In the genomic region with DNA sequence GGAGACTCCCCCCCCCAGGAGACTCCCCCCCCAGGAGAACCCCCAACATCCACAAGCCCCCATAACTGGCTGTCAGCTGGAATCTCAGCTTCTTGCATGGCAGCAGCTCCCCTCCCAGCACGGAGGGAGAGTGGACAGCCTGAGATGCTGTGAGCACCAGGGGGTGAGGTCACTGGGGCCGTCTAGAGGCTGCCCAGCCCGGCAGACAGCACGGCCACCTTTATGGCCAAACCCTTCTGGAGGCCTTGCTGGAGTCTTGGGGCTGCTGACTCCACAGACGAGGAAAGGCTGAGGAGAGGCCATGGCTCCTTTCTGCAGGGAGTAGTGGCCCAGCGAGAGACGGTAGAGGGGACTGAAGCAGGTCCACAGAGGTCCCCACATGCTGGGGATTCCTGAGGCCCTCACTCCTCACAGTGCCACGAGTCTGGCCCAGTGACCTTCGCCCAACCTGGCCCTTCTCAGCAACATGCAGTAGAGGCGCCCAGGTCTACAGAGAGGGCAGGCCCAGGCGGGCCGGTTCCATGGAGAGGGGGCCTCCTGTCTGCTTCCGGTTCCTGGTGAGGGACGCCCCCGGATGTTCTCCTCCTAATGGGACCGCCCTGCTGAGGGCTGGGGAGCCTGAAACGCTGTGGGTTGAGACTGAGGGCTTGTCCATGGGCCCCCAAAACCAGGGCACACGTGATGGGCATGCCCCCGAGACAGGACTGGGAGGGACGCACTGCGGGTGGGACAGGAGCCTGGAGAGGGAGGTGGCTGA, we compare ENCODE assay signal across 3 cellular contexts.
TF ChIP-seq lines count a peak whose summit lies in the region.

No MANE protein-coding gene starts in this region.

TF ChIP-seq in SK-N-SH treated with all-trans-retinoic acid at 6 μM for 48 hours, 23 proteins besides CTCF, POLR2A, EP300 and RAD21 (continued from another document):
- TF ChIP-seq, protein P1, sequence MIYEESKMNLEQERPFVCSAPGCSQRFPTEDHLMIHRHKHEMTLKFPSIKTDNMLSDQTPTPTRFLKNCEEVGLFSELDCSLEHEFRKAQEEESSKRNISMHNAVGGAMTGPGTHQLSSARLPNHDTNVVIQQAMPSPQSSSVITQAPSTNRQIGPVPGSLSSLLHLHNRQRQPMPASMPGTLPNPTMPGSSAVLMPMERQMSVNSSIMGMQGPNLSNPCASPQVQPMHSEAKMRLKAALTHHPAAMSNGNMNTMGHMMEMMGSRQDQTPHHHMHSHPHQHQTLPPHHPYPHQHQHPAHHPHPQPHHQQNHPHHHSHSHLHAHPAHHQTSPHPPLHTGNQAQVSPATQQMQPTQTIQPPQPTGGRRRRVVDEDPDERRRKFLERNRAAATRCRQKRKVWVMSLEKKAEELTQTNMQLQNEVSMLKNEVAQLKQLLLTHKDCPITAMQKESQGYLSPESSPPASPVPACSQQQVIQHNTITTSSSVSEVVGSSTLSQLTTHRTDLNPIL (CRISPR knock-in tag; IDR thresholded peaks at IDR 0.05; ENCODE audit: low read depth): no peak
- TF ChIP-seq, protein P2, sequence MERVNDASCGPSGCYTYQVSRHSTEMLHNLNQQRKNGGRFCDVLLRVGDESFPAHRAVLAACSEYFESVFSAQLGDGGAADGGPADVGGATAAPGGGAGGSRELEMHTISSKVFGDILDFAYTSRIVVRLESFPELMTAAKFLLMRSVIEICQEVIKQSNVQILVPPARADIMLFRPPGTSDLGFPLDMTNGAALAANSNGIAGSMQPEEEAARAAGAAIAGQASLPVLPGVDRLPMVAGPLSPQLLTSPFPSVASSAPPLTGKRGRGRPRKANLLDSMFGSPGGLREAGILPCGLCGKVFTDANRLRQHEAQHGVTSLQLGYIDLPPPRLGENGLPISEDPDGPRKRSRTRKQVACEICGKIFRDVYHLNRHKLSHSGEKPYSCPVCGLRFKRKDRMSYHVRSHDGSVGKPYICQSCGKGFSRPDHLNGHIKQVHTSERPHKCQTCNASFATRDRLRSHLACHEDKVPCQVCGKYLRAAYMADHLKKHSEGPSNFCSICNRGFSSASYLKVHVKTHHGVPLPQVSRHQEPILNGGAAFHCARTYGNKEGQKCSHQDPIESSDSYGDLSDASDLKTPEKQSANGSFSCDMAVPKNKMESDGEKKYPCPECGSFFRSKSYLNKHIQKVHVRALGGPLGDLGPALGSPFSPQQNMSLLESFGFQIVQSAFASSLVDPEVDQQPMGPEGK (CRISPR knock-in tag; IDR thresholded peaks at IDR 0.05; ENCODE audit: borderline replicate concordance): no peak
- TF ChIP-seq ZFP3 (CRISPR knock-in tag; IDR thresholded peaks at IDR 0.05) (no peak), ISL1 (CRISPR knock-in tag; IDR thresholded peaks at IDR 0.05) (no peak), ZNF70 (CRISPR knock-in tag; IDR thresholded peaks at IDR 0.05) (no peak), RARB (CRISPR knock-in tag; IDR thresholded peaks at IDR 0.05) (no peak), TOX (CRISPR knock-in tag; IDR thresholded peaks at IDR 0.05; ENCODE audit: borderline replicate concordance) (no peak)
- TF ChIP-seq, protein P3, sequence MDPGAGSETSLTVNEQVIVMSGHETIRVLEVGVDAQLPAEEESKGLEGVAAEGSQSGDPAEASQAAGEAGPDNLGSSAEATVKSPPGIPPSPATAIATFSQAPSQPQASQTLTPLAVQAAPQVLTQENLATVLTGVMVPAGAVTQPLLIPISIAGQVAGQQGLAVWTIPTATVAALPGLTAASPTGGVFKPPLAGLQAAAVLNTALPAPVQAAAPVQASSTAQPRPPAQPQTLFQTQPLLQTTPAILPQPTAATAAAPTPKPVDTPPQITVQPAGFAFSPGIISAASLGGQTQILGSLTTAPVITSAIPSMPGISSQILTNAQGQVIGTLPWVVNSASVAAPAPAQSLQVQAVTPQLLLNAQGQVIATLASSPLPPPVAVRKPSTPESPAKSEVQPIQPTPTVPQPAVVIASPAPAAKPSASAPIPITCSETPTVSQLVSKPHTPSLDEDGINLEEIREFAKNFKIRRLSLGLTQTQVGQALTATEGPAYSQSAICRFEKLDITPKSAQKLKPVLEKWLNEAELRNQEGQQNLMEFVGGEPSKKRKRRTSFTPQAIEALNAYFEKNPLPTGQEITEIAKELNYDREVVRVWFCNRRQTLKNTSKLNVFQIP (CRISPR knock-in tag; IDR thresholded peaks at IDR 0.05; ENCODE audit: borderline replicate concordance, low read depth): no peak
- TF ChIP-seq, protein P4, sequence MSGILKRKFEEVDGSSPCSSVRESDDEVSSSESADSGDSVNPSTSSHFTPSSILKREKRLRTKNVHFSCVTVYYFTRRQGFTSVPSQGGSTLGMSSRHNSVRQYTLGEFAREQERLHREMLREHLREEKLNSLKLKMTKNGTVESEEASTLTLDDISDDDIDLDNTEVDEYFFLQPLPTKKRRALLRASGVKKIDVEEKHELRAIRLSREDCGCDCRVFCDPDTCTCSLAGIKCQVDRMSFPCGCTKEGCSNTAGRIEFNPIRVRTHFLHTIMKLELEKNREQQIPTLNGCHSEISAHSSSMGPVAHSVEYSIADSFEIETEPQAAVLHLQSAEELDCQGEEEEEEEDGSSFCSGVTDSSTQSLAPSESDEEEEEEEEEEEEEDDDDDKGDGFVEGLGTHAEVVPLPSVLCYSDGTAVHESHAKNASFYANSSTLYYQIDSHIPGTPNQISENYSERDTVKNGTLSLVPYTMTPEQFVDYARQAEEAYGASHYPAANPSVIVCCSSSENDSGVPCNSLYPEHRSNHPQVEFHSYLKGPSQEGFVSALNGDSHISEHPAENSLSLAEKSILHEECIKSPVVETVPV (CRISPR knock-in tag; IDR thresholded peaks at IDR 0.05): no peak

TF ChIP-seq in SK-N-SH, 30 proteins besides CTCF, POLR2A, EP300 and RAD21:
- TF ChIP-seq RXRA (IDR thresholded peaks at IDR 0.05; ENCODE audit: borderline replicate concordance, low read depth) (no peak), TCF12 (IDR thresholded peaks at IDR 0.05) (no peak), GATA2 (CRISPR knock-in tag; IDR thresholded peaks at IDR 0.05) (no peak), NFIC (IDR thresholded peaks at IDR 0.05; ENCODE audit: borderline replicate concordance) (no peak), GABPA (IDR thresholded peaks at IDR 0.05; ENCODE audit: low read depth) (no peak), RFX5 (IDR thresholded peaks at IDR 0.05; ENCODE audit: low read length) (no peak), TEAD4 (IDR thresholded peaks at IDR 0.05; ENCODE audit: borderline replicate concordance, insufficient read depth) (no peak), MEF2A (IDR thresholded peaks at IDR 0.05; ENCODE audit: borderline replicate concordance, low read depth) (no peak)
- TF ChIP-seq, protein P5, sequence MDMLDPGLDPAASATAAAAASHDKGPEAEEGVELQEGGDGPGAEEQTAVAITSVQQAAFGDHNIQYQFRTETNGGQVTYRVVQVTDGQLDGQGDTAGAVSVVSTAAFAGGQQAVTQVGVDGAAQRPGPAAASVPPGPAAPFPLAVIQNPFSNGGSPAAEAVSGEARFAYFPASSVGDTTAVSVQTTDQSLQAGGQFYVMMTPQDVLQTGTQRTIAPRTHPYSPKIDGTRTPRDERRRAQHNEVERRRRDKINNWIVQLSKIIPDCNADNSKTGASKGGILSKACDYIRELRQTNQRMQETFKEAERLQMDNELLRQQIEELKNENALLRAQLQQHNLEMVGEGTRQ (IDR thresholded peaks at IDR 0.05; ENCODE audit: borderline replicate concordance, low read depth, low read length): no peak
- TF ChIP-seq, protein P6, sequence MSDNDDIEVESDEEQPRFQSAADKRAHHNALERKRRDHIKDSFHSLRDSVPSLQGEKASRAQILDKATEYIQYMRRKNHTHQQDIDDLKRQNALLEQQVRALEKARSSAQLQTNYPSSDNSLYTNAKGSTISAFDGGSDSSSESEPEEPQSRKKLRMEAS (IDR thresholded peaks at IDR 0.05; ENCODE audit: low read depth): no peak
- TF ChIP-seq, protein P7, sequence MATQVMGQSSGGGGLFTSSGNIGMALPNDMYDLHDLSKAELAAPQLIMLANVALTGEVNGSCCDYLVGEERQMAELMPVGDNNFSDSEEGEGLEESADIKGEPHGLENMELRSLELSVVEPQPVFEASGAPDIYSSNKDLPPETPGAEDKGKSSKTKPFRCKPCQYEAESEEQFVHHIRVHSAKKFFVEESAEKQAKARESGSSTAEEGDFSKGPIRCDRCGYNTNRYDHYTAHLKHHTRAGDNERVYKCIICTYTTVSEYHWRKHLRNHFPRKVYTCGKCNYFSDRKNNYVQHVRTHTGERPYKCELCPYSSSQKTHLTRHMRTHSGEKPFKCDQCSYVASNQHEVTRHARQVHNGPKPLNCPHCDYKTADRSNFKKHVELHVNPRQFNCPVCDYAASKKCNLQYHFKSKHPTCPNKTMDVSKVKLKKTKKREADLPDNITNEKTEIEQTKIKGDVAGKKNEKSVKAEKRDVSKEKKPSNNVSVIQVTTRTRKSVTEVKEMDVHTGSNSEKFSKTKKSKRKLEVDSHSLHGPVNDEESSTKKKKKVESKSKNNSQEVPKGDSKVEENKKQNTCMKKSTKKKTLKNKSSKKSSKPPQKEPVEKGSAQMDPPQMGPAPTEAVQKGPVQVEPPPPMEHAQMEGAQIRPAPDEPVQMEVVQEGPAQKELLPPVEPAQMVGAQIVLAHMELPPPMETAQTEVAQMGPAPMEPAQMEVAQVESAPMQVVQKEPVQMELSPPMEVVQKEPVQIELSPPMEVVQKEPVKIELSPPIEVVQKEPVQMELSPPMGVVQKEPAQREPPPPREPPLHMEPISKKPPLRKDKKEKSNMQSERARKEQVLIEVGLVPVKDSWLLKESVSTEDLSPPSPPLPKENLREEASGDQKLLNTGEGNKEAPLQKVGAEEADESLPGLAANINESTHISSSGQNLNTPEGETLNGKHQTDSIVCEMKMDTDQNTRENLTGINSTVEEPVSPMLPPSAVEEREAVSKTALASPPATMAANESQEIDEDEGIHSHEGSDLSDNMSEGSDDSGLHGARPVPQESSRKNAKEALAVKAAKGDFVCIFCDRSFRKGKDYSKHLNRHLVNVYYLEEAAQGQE (IDR thresholded peaks at IDR 0.05; ENCODE audit: low read depth, low read length): no peak

TF ChIP-seq in GM23338, 12 proteins besides CTCF, POLR2A, EP300 and RAD21 (continued from another document):
- TF ChIP-seq ZNF331 (CRISPR knock-in tag; IDR thresholded peaks at IDR 0.05; ENCODE audit: low read depth) (no peak), STAT1 (IDR thresholded peaks at IDR 0.05; ENCODE audit: unreplicated experiment) (no peak), JUNB (IDR thresholded peaks at IDR 0.05; ENCODE audit: unreplicated experiment) (no peak), EZH2 (IDR thresholded peaks at IDR 0.05; ENCODE audit: low read depth, unreplicated experiment) (no peak), ZNF114 (CRISPR knock-in tag; IDR thresholded peaks at IDR 0.05) (no peak), NANOG (IDR thresholded peaks at IDR 0.05; ENCODE audit: borderline replicate concordance) (no peak), EZH2phosphoT487 (IDR thresholded peaks at IDR 0.05; ENCODE audit: unreplicated experiment) (no peak)
- TF ChIP-seq, protein P8, sequence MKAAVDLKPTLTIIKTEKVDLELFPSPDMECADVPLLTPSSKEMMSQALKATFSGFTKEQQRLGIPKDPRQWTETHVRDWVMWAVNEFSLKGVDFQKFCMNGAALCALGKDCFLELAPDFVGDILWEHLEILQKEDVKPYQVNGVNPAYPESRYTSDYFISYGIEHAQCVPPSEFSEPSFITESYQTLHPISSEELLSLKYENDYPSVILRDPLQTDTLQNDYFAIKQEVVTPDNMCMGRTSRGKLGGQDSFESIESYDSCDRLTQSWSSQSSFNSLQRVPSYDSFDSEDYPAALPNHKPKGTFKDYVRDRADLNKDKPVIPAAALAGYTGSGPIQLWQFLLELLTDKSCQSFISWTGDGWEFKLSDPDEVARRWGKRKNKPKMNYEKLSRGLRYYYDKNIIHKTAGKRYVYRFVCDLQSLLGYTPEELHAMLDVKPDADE (IDR thresholded peaks at IDR 0.05): no peak
- TF ChIP-seq, protein P7 (IDR thresholded peaks at IDR 0.05; ENCODE audit: unreplicated experiment): no peak
